26 cellular contexts compared by ENCODE assay signal in the genomic region with DNA sequence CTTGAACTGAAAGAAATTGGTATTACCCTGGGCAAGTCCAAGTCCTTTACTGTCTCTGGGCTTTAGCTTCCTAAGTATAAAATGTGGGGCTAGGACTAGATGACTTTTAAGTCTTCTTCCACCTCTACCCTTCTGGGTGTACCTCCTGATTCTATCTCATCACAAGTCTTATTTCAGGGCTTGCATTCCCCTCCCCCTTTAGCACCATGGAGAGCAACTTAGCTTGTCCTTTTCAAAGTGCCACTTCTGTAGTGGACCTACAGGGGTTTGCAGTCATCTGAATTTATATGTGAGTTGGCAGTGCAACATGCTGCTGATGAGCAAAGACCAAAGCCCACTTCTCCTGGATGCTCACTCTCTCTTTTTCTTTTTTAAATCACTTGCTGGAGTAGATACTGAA.
A peak's percentile ranks its signal among the peaks of the same experiment; 100 is the strongest.
DNase-seq lines count a peak whose midpoint lies in the region; ATAC-seq, FAIRE-seq and TF ChIP-seq lines count a peak whose summit lies in the region.
"Had no signal": no experiment of that assay in that cellular context is flagged by ENCODE, and none has a peak within 500 bp of the region (broad histone marks: within the 10 kb centered on the region; RNA-seq: fewer than 3 reads in every experiment).

No MANE protein-coding gene starts in this region.

- no peak overlapping the region for H3K4me3 Mint-ChIP-seq in activated T-helper 17 cell treated with anti-CD3 and anti-CD28 coated beads, Interleukin-2, amount 50 U/mL, for 72 hours
- H3K4me3 Mint-ChIP-seq: IgD-negative memory B cell had no signal

- no peaks in the 10 kb centered on the region for H3K27me3 Mint-ChIP-seq in activated T-helper 17 cell treated with anti-CD3 and anti-CD28 coated beads, Interleukin-2, amount 50 U/mL, for 72 hours
- H3K27me3 Mint-ChIP-seq: IgD-negative memory B cell had no signal

- H3K79me2 ChIP-seq in SK-N-SH (ENCODE audit: insufficient read depth): no peaks in the 10 kb centered on the region

- H4K20me1 ChIP-seq in SK-N-SH (ENCODE audit: insufficient read depth): no peaks in the 10 kb centered on the region

- no peak for DNase-seq in SK-N-SH
- peak; percentile 34 for DNase-seq in iPS-NIHi7 (ENCODE audit: extremely low spot score)
- no peak for DNase-seq in HTR-8/SVneo (ENCODE audit: insufficient read length, low spot score)
- DNase-seq in HuH-7 (ENCODE audit: low spot score): no peak
- no peak for DNase-seq in foreskin melanocyte
- DNase-seq: activated CD4-positive, alpha-beta T cell treated with anti-CD3 and anti-CD28 coated beads, Interleukin-2, amount 50 U/mL, for 1 hour; activated CD8-positive, alpha-beta memory T cell treated with anti-CD3 and anti-CD28 coated beads, Interleukin-2, amount 50 U/mL, for 4 hours; anterior cingulate cortex; COR-L47; kidney glomerular epithelial cell; NCI-H1436 treated with DMSO at 0.1 percent for 48 hours; NCI-H510A; stimulated activated CD8-positive, alpha-beta memory T cell treated with anti-CD3 and anti-CD28 coated beads, Interleukin-4, amount 100 ng/mL, for 48 hours; transverse colon had no signal

- no peak for ATAC-seq in SK-N-SH treated with all-trans-retinoic acid at 6 μM for 48 hours
- no peak for ATAC-seq in activated T-helper 17 cell treated with anti-CD3 and anti-CD28 coated beads, Interleukin-2, amount 50 U/mL, for 72 hours (replicated peaks)
- ATAC-seq: activated naive CD4-positive, alpha-beta T cell treated with anti-CD3 and anti-CD28 coated beads, Interleukin-2, amount 50 U/mL, for 72 hours had no signal

- no peaks in the 10 kb centered on the region for H3K4me1 Mint-ChIP-seq in activated T-helper 17 cell treated with anti-CD3 and anti-CD28 coated beads, Interleukin-2, amount 50 U/mL, for 72 hours

- no peak for TF ChIP-seq CTCF in SK-N-SH (IDR thresholded peaks at IDR 0.05)

- no peaks in the 10 kb centered on the region for H3K27me3 ChIP-seq in SK-N-SH (ENCODE audit: insufficient read depth)
- H3K27me3 ChIP-seq: cardiac muscle cell, transverse colon had no signal

- H3K9me3 Mint-ChIP-seq in activated T-helper 17 cell treated with anti-CD3 and anti-CD28 coated beads, Interleukin-2, amount 50 U/mL, for 72 hours: peaks cover 8% of the 10 kb centered on the region

- H3K27ac Mint-ChIP-seq in activated T-helper 17 cell treated with anti-CD3 and anti-CD28 coated beads, Interleukin-2, amount 50 U/mL, for 72 hours: no peak overlapping the region
- H3K27ac Mint-ChIP-seq: activated naive CD4-positive, alpha-beta T cell treated with anti-CD3 and anti-CD28 coated beads, Interleukin-2, amount 50 U/mL, for 72 hours; IgD-negative memory B cell had no signal

- H3K9ac ChIP-seq in SK-N-SH: no peak overlapping the region

- no peaks in the 10 kb centered on the region; a peak in 1 of 4 replicates for H3K4me1 ChIP-seq in SK-N-SH (ENCODE audit: control insufficient read depth in 1 of 2, insufficient read depth in 2 of 2, low read depth in 1 of 2, low read length in 1 of 2)
- H3K4me1 ChIP-seq: transverse colon had no signal

- no peaks in the 10 kb centered on the region for H3F3A ChIP-seq in SK-N-SH (replicated peaks; ENCODE audit: insufficient read depth)

- no peak overlapping the region for H2AFZ ChIP-seq in SK-N-SH (ENCODE audit: low read depth)

- no peaks in the 10 kb centered on the region for H3K36me3 ChIP-seq in SK-N-SH (replicated peaks in 1 of 2; ENCODE audit: control insufficient read depth in 1 of 2, insufficient read depth in 2 of 2, low read length in 1 of 2)
- H3K36me3 ChIP-seq: cardiac muscle cell, transverse colon had no signal

- H3K36me3 Mint-ChIP-seq in activated T-helper 17 cell treated with anti-CD3 and anti-CD28 coated beads, Interleukin-2, amount 50 U/mL, for 72 hours (ENCODE audit: low read depth): no peaks in the 10 kb centered on the region
- H3K36me3 Mint-ChIP-seq: activated naive CD4-positive, alpha-beta T cell treated with anti-CD3 and anti-CD28 coated beads, Interleukin-2, amount 50 U/mL, for 72 hours; IgD-negative memory B cell had no signal

- POLR2A ChIA-PET in SK-N-SH (lab: Yijun Ruan, JAX): no interaction called here

- TF ChIP-seq EP300 in SK-N-SH (IDR thresholded peaks at IDR 0.05; ENCODE audit: borderline replicate concordance in 1 of 2, low read depth in 1 of 2, low read length in 1 of 2): no peak

- TF ChIP-seq RAD21 in SK-N-SH (IDR thresholded peaks at IDR 0.05; ENCODE audit: low read length): no peak

- H3K27ac ChIP-seq in SK-N-SH (ENCODE audit: low read depth in 2 of 2, low read length in 1 of 2): no peak overlapping the region
- H3K27ac ChIP-seq: cardiac muscle cell, coronary artery, RWPE1, SK-N-MC, transverse colon, VCaP had no signal

- H3K4me2 ChIP-seq in SK-N-SH: no peak overlapping the region

- CTCF ChIA-PET in SK-N-SH (lab: Yijun Ruan, JAX): no interaction called here

- FAIRE-seq in HTR-8/SVneo (lab: Jason Lieb, UNC): no peak
- FAIRE-seq: A204.1, GM19239 had no signal

- no peaks in the 10 kb centered on the region for H3K9me3 ChIP-seq in SK-N-SH
- H3K9me3 ChIP-seq: transverse colon had no signal

- no peak overlapping the region for H3K4me3 ChIP-seq in SK-N-SH (ENCODE audit: low read depth in 2 of 2, low read length in 1 of 2)
- H3K4me3 ChIP-seq: cardiac muscle cell, coronary artery, SK-N-MC, transverse colon had no signal

- H3K9me2 ChIP-seq in SK-N-SH: no peaks in the 10 kb centered on the region

TF ChIP-seq in SK-N-SH, 30 proteins besides CTCF, POLR2A, EP300 and RAD21 (continues in another document):
- no peak for TF ChIP-seq CHD2 (IDR thresholded peaks at IDR 0.05; ENCODE audit: low read length, partially characterized antibody)

TF ChIP-seq in SK-N-SH treated with all-trans-retinoic acid at 6 μM for 48 hours, 23 proteins besides CTCF, POLR2A, EP300 and RAD21:
- TF ChIP-seq ZNF8 (CRISPR knock-in tag; IDR thresholded peaks at IDR 0.05): no peak
- no peak for TF ChIP-seq ZFP3 (CRISPR knock-in tag; IDR thresholded peaks at IDR 0.05)
- TF ChIP-seq, protein P1, sequence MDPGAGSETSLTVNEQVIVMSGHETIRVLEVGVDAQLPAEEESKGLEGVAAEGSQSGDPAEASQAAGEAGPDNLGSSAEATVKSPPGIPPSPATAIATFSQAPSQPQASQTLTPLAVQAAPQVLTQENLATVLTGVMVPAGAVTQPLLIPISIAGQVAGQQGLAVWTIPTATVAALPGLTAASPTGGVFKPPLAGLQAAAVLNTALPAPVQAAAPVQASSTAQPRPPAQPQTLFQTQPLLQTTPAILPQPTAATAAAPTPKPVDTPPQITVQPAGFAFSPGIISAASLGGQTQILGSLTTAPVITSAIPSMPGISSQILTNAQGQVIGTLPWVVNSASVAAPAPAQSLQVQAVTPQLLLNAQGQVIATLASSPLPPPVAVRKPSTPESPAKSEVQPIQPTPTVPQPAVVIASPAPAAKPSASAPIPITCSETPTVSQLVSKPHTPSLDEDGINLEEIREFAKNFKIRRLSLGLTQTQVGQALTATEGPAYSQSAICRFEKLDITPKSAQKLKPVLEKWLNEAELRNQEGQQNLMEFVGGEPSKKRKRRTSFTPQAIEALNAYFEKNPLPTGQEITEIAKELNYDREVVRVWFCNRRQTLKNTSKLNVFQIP (CRISPR knock-in tag; IDR thresholded peaks at IDR 0.05; ENCODE audit: borderline replicate concordance, low read depth): no peak
- no peak for TF ChIP-seq PPARA (CRISPR knock-in tag; IDR thresholded peaks at IDR 0.05; ENCODE audit: borderline replicate concordance)

TF ChIP-seq in PFSK-1, 5 proteins besides CTCF, POLR2A, EP300 and RAD21:
- TF ChIP-seq SIN3A (IDR thresholded peaks at IDR 0.05; ENCODE audit: borderline replicate concordance, insufficient read depth, low read length) (no peak), TAF1 (IDR thresholded peaks at IDR 0.05; ENCODE audit: borderline replicate concordance, insufficient read depth, low read length) (no peak), POLR2AphosphoS5 (IDR thresholded peaks at IDR 0.05; ENCODE audit: low read depth, low read length) (no peak), FOXP2 (optimal IDR thresholded peaks at IDR 0.05; ENCODE audit: borderline replicate concordance, extremely low read depth, extremely low read length, insufficient read depth) (no peak)
- TF ChIP-seq, protein P2, sequence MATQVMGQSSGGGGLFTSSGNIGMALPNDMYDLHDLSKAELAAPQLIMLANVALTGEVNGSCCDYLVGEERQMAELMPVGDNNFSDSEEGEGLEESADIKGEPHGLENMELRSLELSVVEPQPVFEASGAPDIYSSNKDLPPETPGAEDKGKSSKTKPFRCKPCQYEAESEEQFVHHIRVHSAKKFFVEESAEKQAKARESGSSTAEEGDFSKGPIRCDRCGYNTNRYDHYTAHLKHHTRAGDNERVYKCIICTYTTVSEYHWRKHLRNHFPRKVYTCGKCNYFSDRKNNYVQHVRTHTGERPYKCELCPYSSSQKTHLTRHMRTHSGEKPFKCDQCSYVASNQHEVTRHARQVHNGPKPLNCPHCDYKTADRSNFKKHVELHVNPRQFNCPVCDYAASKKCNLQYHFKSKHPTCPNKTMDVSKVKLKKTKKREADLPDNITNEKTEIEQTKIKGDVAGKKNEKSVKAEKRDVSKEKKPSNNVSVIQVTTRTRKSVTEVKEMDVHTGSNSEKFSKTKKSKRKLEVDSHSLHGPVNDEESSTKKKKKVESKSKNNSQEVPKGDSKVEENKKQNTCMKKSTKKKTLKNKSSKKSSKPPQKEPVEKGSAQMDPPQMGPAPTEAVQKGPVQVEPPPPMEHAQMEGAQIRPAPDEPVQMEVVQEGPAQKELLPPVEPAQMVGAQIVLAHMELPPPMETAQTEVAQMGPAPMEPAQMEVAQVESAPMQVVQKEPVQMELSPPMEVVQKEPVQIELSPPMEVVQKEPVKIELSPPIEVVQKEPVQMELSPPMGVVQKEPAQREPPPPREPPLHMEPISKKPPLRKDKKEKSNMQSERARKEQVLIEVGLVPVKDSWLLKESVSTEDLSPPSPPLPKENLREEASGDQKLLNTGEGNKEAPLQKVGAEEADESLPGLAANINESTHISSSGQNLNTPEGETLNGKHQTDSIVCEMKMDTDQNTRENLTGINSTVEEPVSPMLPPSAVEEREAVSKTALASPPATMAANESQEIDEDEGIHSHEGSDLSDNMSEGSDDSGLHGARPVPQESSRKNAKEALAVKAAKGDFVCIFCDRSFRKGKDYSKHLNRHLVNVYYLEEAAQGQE (IDR thresholded peaks at IDR 0.05; ENCODE audit: insufficient read depth in 1 of 2, low read depth in 2 of 2, low read length in 2 of 2): peak; percentile 60 to 93; a peak in 3 of 4 replicates
